ENCODE assay signal across 1 cellular context in genomic region chr13:27455331-27455855, GRCh38.
TF ChIP-seq lines count a peak whose summit lies in the region.

No MANE protein-coding gene starts in this region.

TF ChIP-seq in GM23338, 12 proteins besides CTCF, POLR2A, EP300 and RAD21 (continued from another document):
- TF ChIP-seq ZNF462 (CRISPR knock-in tag; IDR thresholded peaks at IDR 0.05), result no peak
